Comparison of ENCODE assay signal across 2 cellular contexts in the genomic region with DNA sequence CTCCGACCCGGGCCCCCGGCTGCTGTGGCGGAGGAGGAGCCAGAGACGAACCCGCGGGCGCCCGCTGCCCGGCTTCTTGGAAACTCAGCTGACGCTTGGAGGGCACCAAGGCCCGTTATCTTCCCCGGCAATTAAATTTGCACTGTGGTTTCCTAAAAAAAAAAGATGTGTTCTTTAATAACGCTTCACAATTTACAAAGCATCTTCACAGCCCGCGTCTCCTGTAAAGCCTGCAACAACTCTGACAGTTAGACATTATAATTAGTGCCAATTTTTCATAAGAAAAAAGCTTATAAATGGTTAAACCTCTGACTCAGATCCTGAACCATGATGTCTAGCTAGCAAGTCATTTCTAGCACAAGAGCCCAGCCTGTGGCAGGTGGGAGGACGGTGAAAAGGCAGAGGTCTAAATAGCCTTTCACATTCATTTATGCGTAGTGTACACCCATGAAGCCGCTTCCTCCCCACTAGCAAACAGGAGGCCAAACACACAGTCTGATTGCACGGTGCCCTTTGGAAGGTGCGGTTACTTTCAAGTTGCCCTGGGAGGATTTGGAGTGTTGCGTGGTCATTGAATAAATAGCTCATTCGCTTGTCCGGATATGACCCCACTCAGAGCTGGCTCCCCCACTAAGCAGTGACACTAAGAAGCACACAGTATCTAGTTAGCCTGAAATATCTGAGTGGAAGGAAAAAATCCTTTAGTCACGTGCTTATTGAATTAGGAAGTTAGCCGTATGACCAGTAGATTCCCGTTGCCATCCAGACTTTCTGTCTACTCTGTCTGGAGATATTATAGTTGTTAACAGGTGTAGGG.
TF ChIP-seq lines count a peak whose summit lies in the region.

No MANE protein-coding gene starts in this region.

TF ChIP-seq in HEK293, 187 proteins besides CTCF, POLR2A, EP300 and RAD21 (continued from another document and continues in another):
- TF ChIP-seq PRDM1 (tag by site-specific recombination; IDR thresholded peaks at IDR 0.05) (peak; percentile 54; the same call in 1 of the 2 replicates), ZNF518A (tag by site-specific recombination; conservative IDR thresholded peaks at IDR 0.05; ENCODE audit: low read depth) (no peak), ZNF302 (tag by site-specific recombination; IDR thresholded peaks at IDR 0.05; ENCODE audit: low read depth) (no peak), ZNF350 (tag by site-specific recombination; IDR thresholded peaks at IDR 0.05) (no peak), ZBTB1 (tag by site-specific recombination; IDR thresholded peaks at IDR 0.05) (no peak), GLIS2 (tag by site-specific recombination; IDR thresholded peaks at IDR 0.05) (peak; percentile 48; the same call in 1 of the 2 replicates), ZNF335 (tag by site-specific recombination; conservative IDR thresholded peaks at IDR 0.05) (peak; percentile 83), ZBTB17 (tag by site-specific recombination; IDR thresholded peaks at IDR 0.05) (peak; percentile 47; the same call in 1 of the 2 replicates), ZNF169 (tag by site-specific recombination; IDR thresholded peaks at IDR 0.05) (no peak), ZNF324 (tag by site-specific recombination; IDR thresholded peaks at IDR 0.05) (no peak), ZNF747 (tag by site-specific recombination; IDR thresholded peaks at IDR 0.05) (no peak), MEIS1 (CRISPR knock-in tag; IDR thresholded peaks at IDR 0.05; ENCODE audit: borderline replicate concordance) (no peak)
- TF ChIP-seq, protein P1, sequence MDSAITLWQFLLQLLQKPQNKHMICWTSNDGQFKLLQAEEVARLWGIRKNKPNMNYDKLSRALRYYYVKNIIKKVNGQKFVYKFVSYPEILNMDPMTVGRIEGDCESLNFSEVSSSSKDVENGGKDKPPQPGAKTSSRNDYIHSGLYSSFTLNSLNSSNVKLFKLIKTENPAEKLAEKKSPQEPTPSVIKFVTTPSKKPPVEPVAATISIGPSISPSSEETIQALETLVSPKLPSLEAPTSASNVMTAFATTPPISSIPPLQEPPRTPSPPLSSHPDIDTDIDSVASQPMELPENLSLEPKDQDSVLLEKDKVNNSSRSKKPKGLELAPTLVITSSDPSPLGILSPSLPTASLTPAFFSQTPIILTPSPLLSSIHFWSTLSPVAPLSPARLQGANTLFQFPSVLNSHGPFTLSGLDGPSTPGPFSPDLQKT (IDR thresholded peaks at IDR 0.05; ENCODE audit: borderline replicate concordance, low read depth, low read length), result no peak
- TF ChIP-seq, protein P2, sequence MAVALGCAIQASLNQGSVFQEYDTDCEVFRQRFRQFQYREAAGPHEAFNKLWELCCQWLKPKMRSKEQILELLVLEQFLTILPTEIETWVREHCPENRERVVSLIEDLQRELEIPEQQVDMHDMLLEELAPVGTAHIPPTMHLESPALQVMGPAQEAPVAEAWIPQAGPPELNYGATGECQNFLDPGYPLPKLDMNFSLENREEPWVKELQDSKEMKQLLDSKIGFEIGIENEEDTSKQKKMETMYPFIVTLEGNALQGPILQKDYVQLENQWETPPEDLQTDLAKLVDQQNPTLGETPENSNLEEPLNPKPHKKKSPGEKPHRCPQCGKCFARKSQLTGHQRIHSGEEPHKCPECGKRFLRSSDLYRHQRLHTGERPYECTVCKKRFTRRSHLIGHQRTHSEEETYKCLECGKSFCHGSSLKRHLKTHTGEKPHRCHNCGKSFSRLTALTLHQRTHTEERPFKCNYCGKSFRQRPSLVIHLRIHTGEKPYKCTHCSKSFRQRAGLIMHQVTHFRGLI (tag by site-specific recombination; IDR thresholded peaks at IDR 0.05), result no peak

TF ChIP-seq in HepG2, 621 proteins besides CTCF, POLR2A, EP300 and RAD21 (continued from another document and continues in another):
- TF ChIP-seq, protein P3, sequence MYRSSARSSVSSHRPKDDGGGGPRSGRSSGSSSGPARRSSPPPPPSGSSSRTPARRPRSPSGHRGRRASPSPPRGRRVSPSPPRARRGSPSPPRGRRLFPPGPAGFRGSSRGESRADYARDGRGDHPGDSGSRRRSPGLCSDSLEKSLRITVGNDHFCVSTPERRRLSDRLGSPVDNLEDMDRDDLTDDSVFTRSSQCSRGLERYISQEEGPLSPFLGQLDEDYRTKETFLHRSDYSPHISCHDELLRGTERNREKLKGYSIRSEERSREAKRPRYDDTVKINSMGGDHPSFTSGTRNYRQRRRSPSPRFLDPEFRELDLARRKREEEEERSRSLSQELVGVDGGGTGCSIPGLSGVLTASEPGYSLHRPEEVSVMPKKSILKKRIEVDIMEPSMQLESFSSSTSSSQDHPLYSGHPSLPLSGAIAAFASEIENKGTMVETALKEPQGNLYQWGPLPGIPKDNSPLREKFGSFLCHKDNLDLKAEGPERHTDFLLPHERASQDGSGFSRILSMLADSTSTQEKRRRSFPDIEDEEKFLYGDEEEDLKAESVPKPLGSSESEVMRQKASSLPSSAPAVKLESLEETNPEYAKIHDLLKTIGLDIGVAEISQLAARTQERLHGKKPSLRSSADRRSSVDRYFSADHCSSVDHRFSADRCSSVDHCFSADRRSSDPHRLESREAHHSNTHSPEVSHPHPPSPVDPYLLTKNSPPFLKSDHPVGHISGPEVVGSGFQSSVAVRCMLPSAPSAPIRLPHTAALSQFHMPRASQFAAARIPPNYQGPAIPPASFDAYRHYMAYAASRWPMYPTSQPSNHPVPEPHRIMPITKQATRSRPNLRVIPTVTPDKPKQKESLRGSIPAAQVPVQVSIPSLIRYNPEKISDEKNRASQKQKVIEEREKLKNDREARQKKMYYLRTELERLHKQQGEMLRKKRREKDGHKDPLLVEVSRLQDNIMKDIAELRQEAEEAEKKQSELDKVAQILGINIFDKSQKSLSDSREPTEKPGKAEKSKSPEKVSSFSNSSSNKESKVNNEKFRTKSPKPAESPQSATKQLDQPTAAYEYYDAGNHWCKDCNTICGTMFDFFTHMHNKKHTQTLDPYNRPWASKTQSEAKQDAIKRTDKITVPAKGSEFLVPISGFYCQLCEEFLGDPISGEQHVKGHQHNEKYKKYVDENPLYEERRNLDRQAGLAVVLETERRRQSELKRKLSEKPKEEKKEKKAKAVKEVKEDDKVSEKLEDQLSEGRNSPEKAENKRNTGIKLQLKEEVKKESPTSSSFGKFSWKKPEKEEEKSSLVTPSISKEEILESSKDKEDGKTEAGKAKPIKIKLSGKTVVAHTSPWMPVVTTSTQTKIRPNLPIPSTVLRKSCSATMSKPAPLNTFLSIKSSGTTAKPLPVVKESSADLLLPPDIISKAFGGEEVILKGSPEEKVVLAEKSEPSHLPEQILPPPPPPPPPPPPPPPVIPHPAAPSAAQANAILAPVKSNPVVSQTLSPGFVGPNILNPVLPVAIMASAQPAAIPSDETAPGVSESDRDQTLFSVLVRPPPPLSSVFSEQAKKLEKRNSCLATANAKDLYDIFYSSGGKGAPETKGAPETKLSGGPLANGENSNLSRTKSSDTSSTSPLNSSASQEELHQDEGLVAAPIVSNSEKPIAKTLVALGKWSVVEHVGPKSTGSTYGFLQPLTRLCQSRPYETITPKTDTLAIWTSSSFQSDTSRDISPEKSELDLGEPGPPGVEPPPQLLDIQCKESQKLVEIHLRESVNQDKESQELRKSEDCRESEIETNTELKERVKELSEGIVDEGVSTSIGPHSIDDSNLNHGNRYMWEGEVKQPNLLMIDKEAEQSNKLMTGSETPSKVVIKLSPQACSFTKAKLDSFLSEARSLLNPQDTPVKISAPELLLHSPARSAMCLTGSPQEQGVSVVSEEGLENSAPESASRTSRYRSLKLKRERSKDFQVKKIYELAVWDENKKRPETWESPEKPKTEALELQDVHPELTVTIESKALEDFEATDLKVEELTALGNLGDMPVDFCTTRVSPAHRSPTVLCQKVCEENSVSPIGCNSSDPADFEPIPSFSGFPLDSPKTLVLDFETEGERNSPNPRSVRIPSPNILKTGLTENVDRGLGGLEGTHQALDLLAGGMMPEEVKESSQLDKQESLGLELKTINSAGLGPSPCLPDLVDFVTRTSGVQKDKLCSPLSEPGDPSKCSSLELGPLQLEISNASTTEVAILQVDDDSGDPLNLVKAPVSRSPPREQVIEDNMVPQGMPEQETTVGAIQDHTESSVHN (CRISPR knock-in tag; IDR thresholded peaks at IDR 0.05), result peak; percentile 97
- TF ChIP-seq NR2F6 (IDR thresholded peaks at IDR 0.05) (peak; percentile 99), NR2F6 (CRISPR knock-in tag; IDR thresholded peaks at IDR 0.05) (peak; percentile 99), FOXK1 (CRISPR knock-in tag; IDR thresholded peaks at IDR 0.05; ENCODE audit: borderline replicate concordance, low read depth) (peak; percentile 95), ZNF766 (CRISPR knock-in tag; IDR thresholded peaks at IDR 0.05; ENCODE audit: borderline replicate concordance) (no peak), ZFY (CRISPR knock-in tag; IDR thresholded peaks at IDR 0.05) (peak; percentile 85), RCOR2 (CRISPR knock-in tag; IDR thresholded peaks at IDR 0.05) (peak; percentile 88), PHF20 (CRISPR knock-in tag; IDR thresholded peaks at IDR 0.05) (no peak; the same call in 1 of the 2 replicates), XBP1 (CRISPR knock-in tag; IDR thresholded peaks at IDR 0.05) (peak; percentile 64; the same call in 1 of the 2 replicates), CREBL2 (CRISPR knock-in tag; IDR thresholded peaks at IDR 0.05; ENCODE audit: borderline replicate concordance) (no peak), PTBP1 (IDR thresholded peaks at IDR 0.05; ENCODE audit: low read depth, low read length, poor library complexity, severe bottlenecking) (no peak), MXD4 (CRISPR knock-in tag; IDR thresholded peaks at IDR 0.05) (peak; percentile 59; the same call in 1 of the 2 replicates), ZBTB21 (CRISPR knock-in tag; IDR thresholded peaks at IDR 0.05) (peak; percentile 65; the same call in 1 of the 2 replicates), SIN3A (IDR thresholded peaks at IDR 0.05; ENCODE audit: borderline replicate concordance, low read depth, low read length) (0 out of 2 replicates have a peak, but pooled peaks have one; percentile 22), ZNF263 (CRISPR knock-in tag; IDR thresholded peaks at IDR 0.05) (peak; percentile 100), ZNF282 (IDR thresholded peaks at IDR 0.05; ENCODE audit: partially characterized antibody) (no peak), NR2C2 (CRISPR knock-in tag; IDR thresholded peaks at IDR 0.05; ENCODE audit: borderline replicate concordance) (no peak; the same call in 1 of the 2 replicates), SMC3 (IDR thresholded peaks at IDR 0.05; ENCODE audit: low read length) (no peak), ZNF577 (CRISPR knock-in tag; IDR thresholded peaks at IDR 0.05; ENCODE audit: borderline replicate concordance, low read depth) (no peak), ZFX (CRISPR knock-in tag; IDR thresholded peaks at IDR 0.05; ENCODE audit: low read depth) (peak; percentile 89), SRSF4 (IDR thresholded peaks at IDR 0.05; ENCODE audit: low read depth, low read length, poor library complexity, severe bottlenecking) (no peak), ZNF235 (CRISPR knock-in tag; IDR thresholded peaks at IDR 0.05; ENCODE audit: borderline replicate concordance) (no peak), MLLT10 (CRISPR knock-in tag; IDR thresholded peaks at IDR 0.05) (no peak), RNF219 (CRISPR knock-in tag; IDR thresholded peaks at IDR 0.05) (0 out of 2 replicates have a peak, but pooled peaks have one; percentile 81), ESRRA (CRISPR knock-in tag; IDR thresholded peaks at IDR 0.05; ENCODE audit: low read depth) (peak; percentile 58; the same call in 1 of the 2 replicates), TEAD3 (CRISPR knock-in tag; optimal IDR thresholded peaks at IDR 0.05; ENCODE audit: borderline replicate concordance) (peak; percentile 89), CHD4 (IDR thresholded peaks at IDR 0.05; ENCODE audit: borderline replicate concordance, low read length) (no peak), ZNF326 (CRISPR knock-in tag; IDR thresholded peaks at IDR 0.05; ENCODE audit: borderline replicate concordance) (no peak)
- TF ChIP-seq, protein P4, sequence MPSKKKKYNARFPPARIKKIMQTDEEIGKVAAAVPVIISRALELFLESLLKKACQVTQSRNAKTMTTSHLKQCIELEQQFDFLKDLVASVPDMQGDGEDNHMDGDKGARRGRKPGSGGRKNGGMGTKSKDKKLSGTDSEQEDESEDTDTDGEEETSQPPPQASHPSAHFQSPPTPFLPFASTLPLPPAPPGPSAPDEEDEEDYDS (CRISPR knock-in tag; IDR thresholded peaks at IDR 0.05), result peak; percentile 96
- TF ChIP-seq, protein P1 (CRISPR knock-in tag; IDR thresholded peaks at IDR 0.05; ENCODE audit: borderline replicate concordance), result no peak
- TF ChIP-seq, protein P5, sequence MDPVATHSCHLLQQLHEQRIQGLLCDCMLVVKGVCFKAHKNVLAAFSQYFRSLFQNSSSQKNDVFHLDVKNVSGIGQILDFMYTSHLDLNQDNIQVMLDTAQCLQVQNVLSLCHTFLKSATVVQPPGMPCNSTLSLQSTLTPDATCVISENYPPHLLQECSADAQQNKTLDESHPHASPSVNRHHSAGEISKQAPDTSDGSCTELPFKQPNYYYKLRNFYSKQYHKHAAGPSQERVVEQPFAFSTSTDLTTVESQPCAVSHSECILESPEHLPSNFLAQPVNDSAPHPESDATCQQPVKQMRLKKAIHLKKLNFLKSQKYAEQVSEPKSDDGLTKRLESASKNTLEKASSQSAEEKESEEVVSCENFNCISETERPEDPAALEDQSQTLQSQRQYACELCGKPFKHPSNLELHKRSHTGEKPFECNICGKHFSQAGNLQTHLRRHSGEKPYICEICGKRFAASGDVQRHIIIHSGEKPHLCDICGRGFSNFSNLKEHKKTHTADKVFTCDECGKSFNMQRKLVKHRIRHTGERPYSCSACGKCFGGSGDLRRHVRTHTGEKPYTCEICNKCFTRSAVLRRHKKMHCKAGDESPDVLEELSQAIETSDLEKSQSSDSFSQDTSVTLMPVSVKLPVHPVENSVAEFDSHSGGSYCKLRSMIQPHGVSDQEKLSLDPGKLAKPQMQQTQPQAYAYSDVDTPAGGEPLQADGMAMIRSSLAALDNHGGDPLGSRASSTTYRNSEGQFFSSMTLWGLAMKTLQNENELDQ (CRISPR knock-in tag; IDR thresholded peaks at IDR 0.05; ENCODE audit: borderline replicate concordance), result no peak
